11 cellular contexts compared by ENCODE assay signal in genomic region chr17:58504826-58505351, GRCh38. TPM values are rescaled to one million over a fixed set of nuclear protein-coding genes. Genes with fewer than 3 reads are reported as not detected.
DNase-seq lines count a peak whose midpoint lies in the region; ATAC-seq and TF ChIP-seq lines count a peak whose summit lies in the region.
"Had no signal": no experiment of that assay in that cellular context is flagged by ENCODE, and none has a peak within 500 bp of the region (broad histone marks: within the 10 kb centered on the region; RNA-seq: fewer than 3 reads in every experiment).

No MANE protein-coding gene starts in this region.

- H2AFZ ChIP-seq in OCI-LY1 (ENCODE audit: low read length) = no peak overlapping the region

- no peak overlapping the region for H3K9ac ChIP-seq in OCI-LY1 (ENCODE audit: low read length)

- intact Hi-C loops in Right ventricle myocardium superior (cut with DNase I) (no loop called here), left cardiac atrium (cut with DNase I) (no loop called here)

- no peaks in the 10 kb centered on the region for H3K9me3 Mint-ChIP-seq in stimulated activated naive CD8-positive, alpha-beta T cell treated with anti-CD3 and anti-CD28 coated beads, Interleukin-15, Interleukin-2, amounts not matched to agents 100 ng/mL and 50 ng/mL, for 24 hours
- H3K9me3 Mint-ChIP-seq in immature natural killer cell = no peaks in the 10 kb centered on the region
- H3K9me3 Mint-ChIP-seq: central memory CD8-positive, alpha-beta T cell had no signal

- peaks cover 4% of the 10 kb centered on the region for H3K4me1 Mint-ChIP-seq in stimulated activated naive CD8-positive, alpha-beta T cell treated with anti-CD3 and anti-CD28 coated beads, Interleukin-15, Interleukin-2, amounts not matched to agents 100 ng/mL and 50 ng/mL, for 24 hours (ENCODE audit: low read depth)
- H3K4me1 Mint-ChIP-seq in immature natural killer cell = peaks cover 0 to 1% of the 10 kb centered on the region in 2 donors

- H3K4me3 ChIP-seq in OCI-LY1 (ENCODE audit: low read depth, low read length, poor library complexity, severe bottlenecking) = no peak overlapping the region
- H3K4me3 ChIP-seq: lung had no signal

- H3K36me3 ChIP-seq in OCI-LY1 (ENCODE audit: insufficient read depth, low read length) = peaks cover 90% of the 10 kb centered on the region

- DNase-seq in Right ventricle myocardium superior (no peak), left cardiac atrium (no peak), iPS-NIHi11 (ENCODE audit: low spot score) (no peak), NCI-H526 treated with DMSO at 0.1 percent for 48 hours (lab: John Stamatoyannopoulos, UW) (no peak), immature natural killer cell (no peak)

- H3K27me3 ChIP-seq in OCI-LY1 (ENCODE audit: insufficient read depth, low read length) = no peaks in the 10 kb centered on the region

- peaks cover 69% of the 10 kb centered on the region for H3K36me3 Mint-ChIP-seq in stimulated activated naive CD8-positive, alpha-beta T cell treated with anti-CD3 and anti-CD28 coated beads, Interleukin-15, Interleukin-2, amounts not matched to agents 100 ng/mL and 50 ng/mL, for 24 hours (ENCODE audit: low read depth)
- peaks cover 11 to 52% (median 29%) of the 10 kb centered on the region in 3 donors for H3K36me3 Mint-ChIP-seq in immature natural killer cell

- no peaks in the 10 kb centered on the region for H3F3A ChIP-seq in OCI-LY1 (ENCODE audit: insufficient read depth, low read length)

- ATAC-seq in Right ventricle myocardium superior (ENCODE audit: poor library complexity) (peak; percentile 45), left cardiac atrium (no peak), HG02943 (IDR thresholded peaks at IDR 0.05; ENCODE audit: low read depth, unreplicated experiment) (peak; percentile 78)

- H3K79me2 ChIP-seq in OCI-LY1 (ENCODE audit: insufficient read depth, low read length) = no peaks in the 10 kb centered on the region

- H3K4me2 ChIP-seq in OCI-LY1 (ENCODE audit: low read length) = peak overlapping the region; percentile 21

- no peak for TF ChIP-seq CTCF in OCI-LY1 (IDR thresholded peaks at IDR 0.05; ENCODE audit: low read length)

- peak overlapping the region; percentile 62 for H3K27ac ChIP-seq in OCI-LY1 (ENCODE audit: low read depth, low read length, poor library complexity, severe bottlenecking)

- H3K9me3 ChIP-seq in OCI-LY1 (ENCODE audit: low read length) = no peaks in the 10 kb centered on the region

- no peaks in the 10 kb centered on the region for H3K9me2 ChIP-seq in OCI-LY1 (ENCODE audit: low read depth, low read length)

- H3K27ac Mint-ChIP-seq in stimulated activated naive CD8-positive, alpha-beta T cell treated with anti-CD3 and anti-CD28 coated beads, Interleukin-15, Interleukin-2, amounts not matched to agents 100 ng/mL and 50 ng/mL, for 24 hours = peak overlapping the region; percentile 69
- H3K27ac Mint-ChIP-seq in immature natural killer cell = peak overlapping the region in 1 of 6 donors; percentile 42

- no peak overlapping the region for H3K4me3 Mint-ChIP-seq in stimulated activated naive CD8-positive, alpha-beta T cell treated with anti-CD3 and anti-CD28 coated beads, Interleukin-15, Interleukin-2, amounts not matched to agents 100 ng/mL and 50 ng/mL, for 24 hours
- no peak overlapping the region for H3K4me3 Mint-ChIP-seq in immature natural killer cell
- H3K4me3 Mint-ChIP-seq: central memory CD8-positive, alpha-beta T cell had no signal

- H4K20me1 ChIP-seq in OCI-LY1 (ENCODE audit: insufficient read depth, low read length) = no peaks in the 10 kb centered on the region

- no peaks in the 10 kb centered on the region for H3K27me3 Mint-ChIP-seq in stimulated activated naive CD8-positive, alpha-beta T cell treated with anti-CD3 and anti-CD28 coated beads, Interleukin-15, Interleukin-2, amounts not matched to agents 100 ng/mL and 50 ng/mL, for 24 hours
- H3K27me3 Mint-ChIP-seq in immature natural killer cell (ENCODE audit: low read depth in 3 of 3) = peaks cover 0 to 4% (median 0%) of the 10 kb centered on the region in 3 donors
- H3K27me3 Mint-ChIP-seq: central memory CD8-positive, alpha-beta T cell had no signal

- H3K4me1 ChIP-seq in OCI-LY1 (ENCODE audit: insufficient read depth, low read length, severe bottlenecking) = peaks cover 14% of the 10 kb centered on the region

RNA-seq across cellular contexts. Expression of gene MTMR4, which starts 9.5 kb away (rescaled TPM):
- total RNA-seq in Right ventricle myocardium superior (11.3 TPM), left cardiac atrium (10 to 100 TPM; 11.6 to 17.4 TPM)
- 10 to 100 TPM in 2 of 3 donors, 1 to 10 TPM in 1; 9.3 to 24.2 (median 20.5) TPM for polyA plus RNA-seq in immature natural killer cell

RNA-seq across cellular contexts. Expression of gene HSF5, which starts 16.7 kb away (rescaled TPM):
- not detected for total RNA-seq in Right ventricle myocardium superior
- under 1 TPM; 0.06 to 0.10 TPM for total RNA-seq in left cardiac atrium
- under 1 TPM in 1 of 3 donors, not detected in 2; 0.16 TPM for polyA plus RNA-seq in immature natural killer cell
- total RNA-seq: HT-29 had no signal

Comparison
In these comparisons a context has a peak if more than half of its experiments do, and no peak if none do; other contexts are left out.
1. ATAC-seq: peak in Right ventricle myocardium superior (single experiment) and HG02943 (single experiment); none in left cardiac atrium (0 of 2).